Comparison of ENCODE assay signal across 1 cellular context in genomic region chr3:183087184-183087583, GRCh38.
TF ChIP-seq lines count a peak whose summit lies in the region.

No MANE protein-coding gene starts in this region.

TF ChIP-seq in K562, 482 proteins besides CTCF, POLR2A, EP300 and RAD21:
- peak; percentile 79; the same call in 1 of the 2 replicates for TF ChIP-seq ZKSCAN1 (IDR thresholded peaks at IDR 0.05; ENCODE audit: low read depth, low read length)
- no peak for TF ChIP-seq GABPA (tag; conservative IDR thresholded peaks at IDR 0.05; ENCODE audit: low read depth)
TF ChIP-seq in K562: peak in this region for 1.
